8 cellular contexts compared by ENCODE assay signal in genomic region chr10:101816913-101817541, GRCh38. TPM values are rescaled to one million over a fixed set of nuclear protein-coding genes. Genes with fewer than 3 reads are reported as not detected.
A peak's percentile ranks its signal among the peaks of the same experiment; 100 is the strongest.
DNase-seq lines count a peak whose midpoint lies in the region; ATAC-seq and TF ChIP-seq lines count a peak whose summit lies in the region.

No MANE protein-coding gene starts in this region.

- H3K4me3 ChIP-seq in kidney epithelial cell (ENCODE audit: low read depth, low read length): peak overlapping the region; percentile 99
- peak overlapping the region; percentile 100 for H3K4me3 ChIP-seq in thymus (ENCODE audit: low read length)

- no peaks in the 10 kb centered on the region for H3K36me3 ChIP-seq in kidney epithelial cell (ENCODE audit: control insufficient read depth, insufficient read depth, low read length)
- peaks cover 17% of the 10 kb centered on the region for H3K36me3 ChIP-seq in thymus (ENCODE audit: control insufficient read depth, insufficient read depth)

- H3K27ac ChIP-seq in thymus (ENCODE audit: low read depth): peak overlapping the region; percentile 96

- no peaks in the 10 kb centered on the region for H3K27me3 Mint-ChIP-seq in activated CD8-positive, alpha-beta memory T cell treated with anti-CD3 and anti-CD28 coated beads, Interleukin-2, amount 10 ng/mL, durations not matched to agents 7 days and 5 days
- no peaks in the 10 kb centered on the region for H3K27me3 Mint-ChIP-seq in activated naive CD4-positive, alpha-beta T cell treated with anti-CD3 and anti-CD28 coated beads, Interleukin-2, amount 50 U/mL, for 24 hours

- peaks cover 31% of the 10 kb centered on the region for H3K36me3 Mint-ChIP-seq in activated CD8-positive, alpha-beta memory T cell treated with anti-CD3 and anti-CD28 coated beads, Interleukin-2, amount 10 ng/mL, durations not matched to agents 7 days and 5 days
- H3K36me3 Mint-ChIP-seq in activated naive CD4-positive, alpha-beta T cell treated with anti-CD3 and anti-CD28 coated beads, Interleukin-2, amount 50 U/mL, for 24 hours: peaks cover 6% of the 10 kb centered on the region

- no peak for ATAC-seq in activated CD8-positive, alpha-beta memory T cell treated with anti-CD3 and anti-CD28 coated beads, Interleukin-2, amount 10 ng/mL, durations not matched to agents 7 days and 5 days
- ATAC-seq in HG03469 (IDR thresholded peaks at IDR 0.05; ENCODE audit: unreplicated experiment) (no peak), HG03571 (IDR thresholded peaks at IDR 0.05; ENCODE audit: unreplicated experiment) (no peak)

- peaks cover 25% of the 10 kb centered on the region for H3K4me1 ChIP-seq in thymus (ENCODE audit: control insufficient read depth, insufficient read depth, low read length)

- DNase-seq in activated CD8-positive, alpha-beta memory T cell treated with anti-CD3 and anti-CD28 coated beads, Interleukin-2, amount 10 ng/mL, durations not matched to agents 7 days and 5 days: no peak
- DNase-seq in activated CD8-positive, alpha-beta memory T cell treated with anti-CD3 and anti-CD28 coated beads, Interleukin-2, amount 50 U/mL, for 48 hours: no peak
- DNase-seq in kidney epithelial cell (ENCODE audit: low read depth) (no peak), G401 (ENCODE audit: low spot score) (no peak)

- in situ Hi-C loops in G401 (cut with HindIII; ENCODE audit: low sequenced_read_pairs): no loop called here

- H3K4me1 Mint-ChIP-seq in activated CD8-positive, alpha-beta memory T cell treated with anti-CD3 and anti-CD28 coated beads, Interleukin-2, amount 10 ng/mL, durations not matched to agents 7 days and 5 days: peaks cover 48% of the 10 kb centered on the region
- peaks cover 52% of the 10 kb centered on the region for H3K4me1 Mint-ChIP-seq in activated naive CD4-positive, alpha-beta T cell treated with anti-CD3 and anti-CD28 coated beads, Interleukin-2, amount 50 U/mL, for 24 hours

- peak overlapping the region; percentile 90 for H3K4me3 Mint-ChIP-seq in activated CD8-positive, alpha-beta memory T cell treated with anti-CD3 and anti-CD28 coated beads, Interleukin-2, amount 10 ng/mL, durations not matched to agents 7 days and 5 days
- peak overlapping the region; percentile 99 for H3K4me3 Mint-ChIP-seq in activated naive CD4-positive, alpha-beta T cell treated with anti-CD3 and anti-CD28 coated beads, Interleukin-2, amount 50 U/mL, for 24 hours

- H3K27me3 ChIP-seq in kidney epithelial cell (ENCODE audit: control insufficient read depth, insufficient read depth, low read length) (no peaks in the 10 kb centered on the region), thymus (ENCODE audit: control insufficient read depth, insufficient read depth) (no peaks in the 10 kb centered on the region)

- WGBS in thymus: 2% methylated on average over 17 of the region's 17 CpGs

- no peaks in the 10 kb centered on the region for H3K9me3 ChIP-seq in thymus (ENCODE audit: control insufficient read depth)

- H3K9me3 Mint-ChIP-seq in activated CD8-positive, alpha-beta memory T cell treated with anti-CD3 and anti-CD28 coated beads, Interleukin-2, amount 10 ng/mL, durations not matched to agents 7 days and 5 days (ENCODE audit: low read depth): no peaks in the 10 kb centered on the region
- no peaks in the 10 kb centered on the region for H3K9me3 Mint-ChIP-seq in activated naive CD4-positive, alpha-beta T cell treated with anti-CD3 and anti-CD28 coated beads, Interleukin-2, amount 50 U/mL, for 24 hours

- peak overlapping the region; percentile 97 for H3K27ac Mint-ChIP-seq in activated CD8-positive, alpha-beta memory T cell treated with anti-CD3 and anti-CD28 coated beads, Interleukin-2, amount 10 ng/mL, durations not matched to agents 7 days and 5 days
- H3K27ac Mint-ChIP-seq in activated naive CD4-positive, alpha-beta T cell treated with anti-CD3 and anti-CD28 coated beads, Interleukin-2, amount 50 U/mL, for 24 hours: peak overlapping the region; percentile 95

- no peak for TF ChIP-seq CTCF in kidney epithelial cell (IDR thresholded peaks at IDR 0.05; ENCODE audit: insufficient read depth, low read length, poor library complexity, severe bottlenecking)

- CTCF ChIA-PET in activated CD8-positive, alpha-beta memory T cell treated with anti-CD3 and anti-CD28 coated beads, Interleukin-2, amount 10 ng/mL, durations not matched to agents 7 days and 5 days (lab: Charles Lee): interaction anchor here (1.3 to 3.8 kb wide), 6 partner anchors 15 to 35 kb away, joined by 4 to 20 read pairs (median 8); no protein-coding TSS in a partner anchor

RNA-seq across cellular contexts. Expression of gene OGA, which starts 1.2 kb away (rescaled TPM):
- total RNA-seq in activated CD8-positive, alpha-beta memory T cell treated with anti-CD3 and anti-CD28 coated beads, Interleukin-2, amount 10 ng/mL, durations not matched to agents 7 days and 5 days: 100 to 1,000 TPM; 120 to 139 TPM
- total RNA-seq in kidney epithelial cell: 72.8 and 78.9 TPM in 2 replicates
- 154 TPM for polyA plus RNA-seq in thymus
- total RNA-seq in G401 (2014; rRNA removed; shearing (Covaris generic)): 56.1 and 67.4 TPM in 2 replicates

RNA-seq across cellular contexts. Expression of gene KCNIP2, which starts 26.6 kb away (rescaled TPM):
- 1 to 10 TPM; 1.6 to 2.3 TPM for total RNA-seq in activated CD8-positive, alpha-beta memory T cell treated with anti-CD3 and anti-CD28 coated beads, Interleukin-2, amount 10 ng/mL, durations not matched to agents 7 days and 5 days
- total RNA-seq in kidney epithelial cell: 0.29 and 0.48 TPM in 2 replicates
- polyA plus RNA-seq in thymus: 1.3 TPM
- not detected in 2 replicates for total RNA-seq in G401 (2014; rRNA removed; shearing (Covaris generic))

RNA-seq across cellular contexts. Expression of gene NPM3, which starts 33.8 kb away (rescaled TPM):
- total RNA-seq in activated CD8-positive, alpha-beta memory T cell treated with anti-CD3 and anti-CD28 coated beads, Interleukin-2, amount 10 ng/mL, durations not matched to agents 7 days and 5 days: 10 to 100 TPM; 46.1 to 75.4 TPM
- 98.6 and 115 TPM in 2 replicates for total RNA-seq in kidney epithelial cell
- 30.6 TPM for polyA plus RNA-seq in thymus
- total RNA-seq in G401 (2014; rRNA removed; shearing (Covaris generic)): 235 and 256 TPM in 2 replicates

RNA-seq across cellular contexts. Expression of gene FGF8, which starts 41.1 kb away (rescaled TPM):
- not detected for total RNA-seq in activated CD8-positive, alpha-beta memory T cell treated with anti-CD3 and anti-CD28 coated beads, Interleukin-2, amount 10 ng/mL, durations not matched to agents 7 days and 5 days
- total RNA-seq in kidney epithelial cell: not detected in 2 replicates
- not detected for polyA plus RNA-seq in thymus
- 7.4 and 14.8 TPM in 2 replicates for total RNA-seq in G401 (2014; rRNA removed; shearing (Covaris generic))
